ENCODE assay signal across 8 cellular contexts in genomic region chr7:5284304-5285281, GRCh38. TPM values are rescaled to one million over a fixed set of nuclear protein-coding genes. Genes with fewer than 3 reads are reported as not detected.
DNase-seq lines count a peak whose midpoint lies in the region; ATAC-seq and TF ChIP-seq lines count a peak whose summit lies in the region.

No MANE protein-coding gene starts in this region.

- no peaks in the 10 kb centered on the region for H3K9me3 Mint-ChIP-seq in activated CD8-positive, alpha-beta memory T cell treated with anti-CD3 and anti-CD28 coated beads, Interleukin-2, amount 10 ng/mL, durations not matched to agents 7 days and 5 days (ENCODE audit: low read depth)

- TF ChIP-seq POLR2A in erythroblast (IDR thresholded peaks at IDR 0.05; ENCODE audit: low read length): no peak

- H3K27me3 Mint-ChIP-seq in activated CD8-positive, alpha-beta memory T cell treated with anti-CD3 and anti-CD28 coated beads, Interleukin-2, amount 10 ng/mL, durations not matched to agents 7 days and 5 days: peaks cover 11% of the 10 kb centered on the region

- H3K4me1 ChIP-seq in DOHH2 (ENCODE audit: control insufficient read depth, low read length) (no peaks in the 10 kb centered on the region), Panc1 (ENCODE audit: control insufficient read depth, insufficient read depth, low read length) (peaks cover 8% of the 10 kb centered on the region)

- CTCF ChIA-PET in Panc1 (lab: Charles Lee): interaction anchor here (0.6 to 1.5 kb wide), 4 partner anchors 12 to 454 kb away, joined by 3 to 25 read pairs (median 4); no protein-coding TSS in a partner anchor
- CTCF ChIA-PET in activated CD8-positive, alpha-beta memory T cell treated with anti-CD3 and anti-CD28 coated beads, Interleukin-2, amount 10 ng/mL, durations not matched to agents 7 days and 5 days (lab: Charles Lee): interaction anchor here (2.2 kb wide), 1 partner anchor 44 kb away, joined by 5 read pairs; no protein-coding TSS in a partner anchor

- H4K20me1 ChIP-seq in DOHH2 (ENCODE audit: control insufficient read depth, insufficient read depth, low read depth, low read length): no peaks in the 10 kb centered on the region

- TF ChIP-seq CTCF in DOHH2 (IDR thresholded peaks at IDR 0.05; ENCODE audit: low read depth, low read length, poor library complexity, severe bottlenecking): peak; percentile 65
- TF ChIP-seq CTCF in Panc1 (IDR thresholded peaks at IDR 0.05): peak; percentile 86; the same call in 1 of the 2 replicates

- ATAC-seq in Panc1: peak; percentile 65
- no peak for ATAC-seq in activated CD8-positive, alpha-beta memory T cell treated with anti-CD3 and anti-CD28 coated beads, Interleukin-2, amount 10 ng/mL, durations not matched to agents 7 days and 5 days

- intact Hi-C loops in Panc1 (cut with micrococcal nuclease; ENCODE audit: unreplicated experiment): loop anchor here (2.0 kb wide), 1 partner anchor 44 kb away; no protein-coding TSS in a partner anchor

- H3F3A ChIP-seq in DOHH2 (ENCODE audit: control insufficient read depth, insufficient read depth): no peaks in the 10 kb centered on the region

- H3K36me3 ChIP-seq in DOHH2 (ENCODE audit: control insufficient read depth, low read length): no peaks in the 10 kb centered on the region
- no peaks in the 10 kb centered on the region for H3K36me3 ChIP-seq in Panc1 (ENCODE audit: control insufficient read depth, insufficient read depth, low read length)

- no peaks in the 10 kb centered on the region for H3K79me2 ChIP-seq in DOHH2 (ENCODE audit: control insufficient read depth, low read length)

- H3K9me3 ChIP-seq in DOHH2 (ENCODE audit: control insufficient read depth, insufficient read depth, low read length) (no peaks in the 10 kb centered on the region), Panc1 (ENCODE audit: control insufficient read depth, insufficient read depth, low read depth, low read length) (no peaks in the 10 kb centered on the region)

- no peaks in the 10 kb centered on the region for H3K9me2 ChIP-seq in DOHH2 (replicated peaks; ENCODE audit: control insufficient read depth, low read length)

- DNase-seq in Jurkat, Clone E6-1 (ENCODE audit: low read depth, low spot score): peak; percentile 19
- no peak for DNase-seq in Panc1 (ENCODE audit: low read depth, low spot score)
- peak; percentile 22 to 24 for DNase-seq in erythroblast (lab: John Stamatoyannopoulos, UW)
- peak; percentile 7 for DNase-seq in pons (ENCODE audit: low spot score)
- DNase-seq in SIG-M5 treated with dmso at 0.1 percent for 504 hours (lab: John Stamatoyannopoulos, UW; ENCODE audit: unreplicated experiment): no peak
- no peak for DNase-seq in GF-D8 (lab: John Stamatoyannopoulos, UW)
- DNase-seq in activated CD8-positive, alpha-beta memory T cell treated with anti-CD3 and anti-CD28 coated beads, Interleukin-2, amount 10 ng/mL, durations not matched to agents 7 days and 5 days: no peak

- H3K27me3 ChIP-seq in DOHH2 (ENCODE audit: control insufficient read depth, low read length) (peaks cover 6% of the 10 kb centered on the region), Panc1 (ENCODE audit: control insufficient read depth, insufficient read depth, low read length) (no peaks in the 10 kb centered on the region)

- no peak overlapping the region for H3K4me2 ChIP-seq in DOHH2 (ENCODE audit: low read length)

- H3K27ac ChIP-seq in DOHH2 (ENCODE audit: low read depth, low read length): no peak overlapping the region
- H3K27ac ChIP-seq in Panc1 (ENCODE audit: low read length): no peak overlapping the region

- no peaks in the 10 kb centered on the region for H3K4me1 Mint-ChIP-seq in activated CD8-positive, alpha-beta memory T cell treated with anti-CD3 and anti-CD28 coated beads, Interleukin-2, amount 10 ng/mL, durations not matched to agents 7 days and 5 days

- in situ Hi-C loops in Panc1 (cut with HindIII; ENCODE audit: low pct_unique_long_range_greater_than_20kb, low sequenced_read_pairs): no loop called here

- POLR2A ChIA-PET in Panc1 (lab: Charles Lee): interaction anchor here (0.6 kb wide), 1 partner anchor 9 kb away, joined by 10 read pairs; no protein-coding TSS in a partner anchor

- H3K36me3 Mint-ChIP-seq in activated CD8-positive, alpha-beta memory T cell treated with anti-CD3 and anti-CD28 coated beads, Interleukin-2, amount 10 ng/mL, durations not matched to agents 7 days and 5 days: no peaks in the 10 kb centered on the region

- no peak overlapping the region for H3K4me3 ChIP-seq in DOHH2 (ENCODE audit: low read length)
- H3K4me3 ChIP-seq in Jurkat, Clone E6-1 (ENCODE audit: low read length): no peak overlapping the region
- H3K4me3 ChIP-seq in Panc1 (ENCODE audit: low read depth in 2 of 2, low read length in 2 of 2): peak overlapping the region in 1 of 2 experiments; percentile 14; a peak in 1 of 4 replicates

- H3K4me3 Mint-ChIP-seq in activated CD8-positive, alpha-beta memory T cell treated with anti-CD3 and anti-CD28 coated beads, Interleukin-2, amount 10 ng/mL, durations not matched to agents 7 days and 5 days: no peak overlapping the region

- no peak overlapping the region for H3K27ac Mint-ChIP-seq in activated CD8-positive, alpha-beta memory T cell treated with anti-CD3 and anti-CD28 coated beads, Interleukin-2, amount 10 ng/mL, durations not matched to agents 7 days and 5 days

- TSS peak; percentile 61 for BruUV-seq in Panc1 (replicated peaks; lab: Mats Ljungman, UMichigan)

RNA-seq across cellular contexts. Expression of gene SLC29A4, which starts 1.9 kb away (rescaled TPM):
- polyA plus RNA-seq in Jurkat, Clone E6-1 (2012; ENCODE audit: insufficient read depth, insufficient read length): 17.8 TPM
- total RNA-seq in Panc1 (2021; ENCODE audit: unreplicated experiment): 38.9 TPM
- 83.6 TPM for polyA plus RNA-seq in Panc1 (2012; ENCODE audit: insufficient read length)
- under 1 TPM; 0.26 to 0.76 TPM for total RNA-seq in activated CD8-positive, alpha-beta memory T cell treated with anti-CD3 and anti-CD28 coated beads, Interleukin-2, amount 10 ng/mL, durations not matched to agents 7 days and 5 days

Comparison
In these comparisons a context has a peak if more than half of its experiments do, and no peak if none do; other contexts are left out.
1. DNase-seq: peak in Jurkat, Clone E6-1 (single experiment), erythroblast (2 of 2) and pons (single experiment); none in Panc1 (single experiment), SIG-M5 treated with dmso at 0.1 percent for 504 hours (single experiment), GF-D8 (single experiment) and activated CD8-positive, alpha-beta memory T cell treated with anti-CD3 and anti-CD28 coated beads, Interleukin-2, amount 10 ng/mL, durations not matched to agents 7 days and 5 days (single experiment).
2. RNA of gene SLC29A4, which starts 1.9 kb away (total RNA-seq): 38.9 TPM in Panc1 (single experiment); 0.26 to 0.76 TPM in activated CD8-positive, alpha-beta memory T cell treated with anti-CD3 and anti-CD28 coated beads, Interleukin-2, amount 10 ng/mL, durations not matched to agents 7 days and 5 days; every median in the first group is over 10 times any median in the second.